ENCODE assay signal across 1 cellular context in genomic region chr3:45870099-45870498, GRCh38.
TF ChIP-seq lines count a peak whose summit lies in the region.

No MANE protein-coding gene starts in this region.

TF ChIP-seq in GM12878, 131 proteins besides CTCF, POLR2A, EP300 and RAD21 (continued from another document):
- TF ChIP-seq CEBPZ (IDR thresholded peaks at IDR 0.05; ENCODE audit: low read depth, low read length): no peak
- TF ChIP-seq BCL3 (IDR thresholded peaks at IDR 0.05; ENCODE audit: borderline replicate concordance, insufficient read depth, low read depth, low read length, poor library complexity, severe bottlenecking): no peak
- TF ChIP-seq NR2F1 (conservative IDR thresholded peaks at IDR 0.05): peak; percentile 62; the same call in 1 of the 2 replicates
